In genomic region chr20:53399592-53400335, GRCh38 we compare ENCODE assay signal across 19 cellular contexts.
DNase-seq lines count a peak whose midpoint lies in the region; ATAC-seq and TF ChIP-seq lines count a peak whose summit lies in the region.
"Had no signal": no experiment of that assay in that cellular context is flagged by ENCODE, and none has a peak within 500 bp of the region (broad histone marks: within the 10 kb centered on the region; RNA-seq: fewer than 3 reads in every experiment).

No MANE protein-coding gene starts in this region.

- no peak overlapping the region for H3K27ac ChIP-seq in Panc1 (ENCODE audit: low read length)
- no peak overlapping the region for H3K27ac ChIP-seq in right lobe of liver
- no peak overlapping the region for H3K27ac ChIP-seq in WERI-Rb-1
- H3K27ac ChIP-seq: foreskin keratinocyte, suprapubic skin had no signal

- H3K27me3 ChIP-seq in Panc1 (ENCODE audit: control insufficient read depth, insufficient read depth, low read length), result no peaks in the 10 kb centered on the region
- no peaks in the 10 kb centered on the region for H3K27me3 ChIP-seq in right lobe of liver
- peaks cover 45% of the 10 kb centered on the region for H3K27me3 ChIP-seq in WERI-Rb-1 (ENCODE audit: insufficient read depth, low read depth, severe bottlenecking)
- H3K27me3 ChIP-seq: foreskin keratinocyte, suprapubic skin had no signal

- H3K9me3 ChIP-seq in Panc1 (ENCODE audit: control insufficient read depth, insufficient read depth, low read depth, low read length), result no peaks in the 10 kb centered on the region
- no peaks in the 10 kb centered on the region for H3K9me3 ChIP-seq in right lobe of liver
- H3K9me3 ChIP-seq in WERI-Rb-1 (ENCODE audit: severe bottlenecking), result no peaks in the 10 kb centered on the region
- H3K9me3 ChIP-seq: suprapubic skin had no signal

- POLR2A ChIA-PET in Panc1 (lab: Charles Lee), result no interaction called here

- intact Hi-C loops in Panc1 (cut with micrococcal nuclease; ENCODE audit: unreplicated experiment) (no loop called here), right lobe of liver (cut with DNase I) (no loop called here)

- no peak for TF ChIP-seq POLR2A in right lobe of liver (IDR thresholded peaks at IDR 0.05)

- TF ChIP-seq CTCF in Panc1 (IDR thresholded peaks at IDR 0.05) (no peak), right lobe of liver (IDR thresholded peaks at IDR 0.05) (no peak), WERI-Rb-1 (IDR thresholded peaks at IDR 0.05; ENCODE audit: low read depth, low read length) (no peak)

- CTCF ChIA-PET in Panc1 (lab: Charles Lee), result no interaction called here

- no TSS peak for BruUV-seq in Panc1 (replicated peaks; lab: Mats Ljungman, UMichigan)

- ATAC-seq in Panc1, result peak; percentile 82
- peak; percentile 71 to 88 (median 74) for ATAC-seq in right lobe of liver
- peak; percentile 32 for ATAC-seq in stimulated activated naive CD8-positive, alpha-beta T cell treated with anti-CD3 and anti-CD28 coated beads, Interleukin-15, Interleukin-2, amounts not matched to agents 100 U/mL and 50 U/mL, for 24 hours
- no peak for ATAC-seq in HG03571 (IDR thresholded peaks at IDR 0.05; ENCODE audit: unreplicated experiment)
- ATAC-seq: foreskin keratinocyte, GM12878, HCT116 had no signal

- 48% methylated on average over 6 of the region's 9 CpGs for WGBS in right lobe of liver (ENCODE audit: insufficient coverage, low coverage, low lambda C conversion rate, missing lambda C conversion rate)

- H3K4me3 ChIP-seq in Panc1 (ENCODE audit: low read depth in 2 of 2, low read length in 2 of 2) (no peak overlapping the region), right lobe of liver (no peak overlapping the region), WERI-Rb-1 (ENCODE audit: low read depth, low read length) (no peak overlapping the region)
- H3K4me3 ChIP-seq: GM12878, suprapubic skin had no signal

- H3K36me3 ChIP-seq in Panc1 (ENCODE audit: control insufficient read depth, insufficient read depth, low read length) (no peaks in the 10 kb centered on the region), right lobe of liver (no peaks in the 10 kb centered on the region), WERI-Rb-1 (no peaks in the 10 kb centered on the region)
- H3K36me3 ChIP-seq: suprapubic skin had no signal

- in situ Hi-C loops in Panc1 (cut with HindIII; ENCODE audit: low pct_unique_long_range_greater_than_20kb, low sequenced_read_pairs), result no loop called here

- H3K4me1 ChIP-seq in Panc1 (ENCODE audit: control insufficient read depth, insufficient read depth, low read length), result no peaks in the 10 kb centered on the region
- H3K4me1 ChIP-seq in right lobe of liver, result peaks cover 0 to 3% (median 0%) of the 10 kb centered on the region in 4 donors
- H3K4me1 ChIP-seq: foreskin keratinocyte, suprapubic skin had no signal

- peak; percentile 54 for DNase-seq in NCI-H1092 treated with DMSO at 0.1 percent for 48 hours (lab: John Stamatoyannopoulos, UW)
- DNase-seq in Panc1 (ENCODE audit: low read depth, low spot score), result no peak
- peak; percentile 59 to 73 (median 65) for DNase-seq in right lobe of liver
- no peak for DNase-seq in stimulated activated naive CD8-positive, alpha-beta T cell treated with anti-CD3 and anti-CD28 coated beads, Interleukin-15, Interleukin-2, amounts not matched to agents 100 U/mL and 50 U/mL, for 24 hours
- DNase-seq in NK-92 (lab: John Stamatoyannopoulos, UW; ENCODE audit: unreplicated experiment), result no peak
- no peak for DNase-seq in HUDEP-2 (lab: John Stamatoyannopoulos, UW; ENCODE audit: unreplicated experiment in 76 of 76)
- no peak for DNase-seq in WERI-Rb-1
- DNase-seq: activated naive CD8-positive, alpha-beta T cell treated with anti-CD3 and anti-CD28 coated beads for 36 hours; foreskin keratinocyte; GF-D8; Karpas-422; NCI-H1417; NK-92 treated with Interleukin-12 subunit alpha and Interleukin-12 subunit beta, amount 100 ng/mL, for 24 hours; SIG-M5; stimulated activated CD4-positive, alpha-beta T cell treated with anti-CD3 and anti-CD28 coated beads, Interleukin-2, amount 100 ng/mL, for 48 hours had no signal

Comparison
In these comparisons a context has a peak if more than half of its experiments do, and no peak if none do; other contexts are left out.
1. DNase-seq: peak in NCI-H1092 treated with DMSO at 0.1 percent for 48 hours (single experiment) and right lobe of liver (3 of 3); none in Panc1 (single experiment), stimulated activated naive CD8-positive, alpha-beta T cell treated with anti-CD3 and anti-CD28 coated beads, Interleukin-15, Interleukin-2, amounts not matched to agents 100 U/mL and 50 U/mL, for 24 hours (single experiment), NK-92 (single experiment), HUDEP-2 (0 of 76) and WERI-Rb-1 (single experiment).